Comparison of ENCODE assay signal across 1 cellular context in the genomic region with DNA sequence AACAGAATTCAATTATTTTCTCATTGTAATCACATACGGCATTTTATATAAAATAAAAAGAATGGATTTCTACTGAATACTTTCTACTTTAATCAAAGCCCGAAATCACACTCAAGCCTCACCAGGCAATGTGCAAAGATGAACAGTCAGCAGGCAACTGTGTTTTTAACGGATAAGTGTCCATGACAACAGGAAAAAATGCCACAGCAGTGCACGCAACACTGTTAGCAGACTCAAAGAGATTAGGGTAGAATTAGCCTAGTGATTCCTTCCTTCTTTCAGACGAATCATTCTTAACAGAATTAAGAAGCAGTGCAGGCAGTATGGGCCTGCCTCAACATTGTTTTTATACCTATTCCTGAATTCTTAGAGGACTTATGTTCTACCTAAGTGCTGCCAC.
TF ChIP-seq lines count a peak whose summit lies in the region.

No MANE protein-coding gene starts in this region.

TF ChIP-seq in SK-N-SH, 30 proteins besides CTCF, POLR2A, EP300 and RAD21 (continued from another document):
- TF ChIP-seq, protein P1, sequence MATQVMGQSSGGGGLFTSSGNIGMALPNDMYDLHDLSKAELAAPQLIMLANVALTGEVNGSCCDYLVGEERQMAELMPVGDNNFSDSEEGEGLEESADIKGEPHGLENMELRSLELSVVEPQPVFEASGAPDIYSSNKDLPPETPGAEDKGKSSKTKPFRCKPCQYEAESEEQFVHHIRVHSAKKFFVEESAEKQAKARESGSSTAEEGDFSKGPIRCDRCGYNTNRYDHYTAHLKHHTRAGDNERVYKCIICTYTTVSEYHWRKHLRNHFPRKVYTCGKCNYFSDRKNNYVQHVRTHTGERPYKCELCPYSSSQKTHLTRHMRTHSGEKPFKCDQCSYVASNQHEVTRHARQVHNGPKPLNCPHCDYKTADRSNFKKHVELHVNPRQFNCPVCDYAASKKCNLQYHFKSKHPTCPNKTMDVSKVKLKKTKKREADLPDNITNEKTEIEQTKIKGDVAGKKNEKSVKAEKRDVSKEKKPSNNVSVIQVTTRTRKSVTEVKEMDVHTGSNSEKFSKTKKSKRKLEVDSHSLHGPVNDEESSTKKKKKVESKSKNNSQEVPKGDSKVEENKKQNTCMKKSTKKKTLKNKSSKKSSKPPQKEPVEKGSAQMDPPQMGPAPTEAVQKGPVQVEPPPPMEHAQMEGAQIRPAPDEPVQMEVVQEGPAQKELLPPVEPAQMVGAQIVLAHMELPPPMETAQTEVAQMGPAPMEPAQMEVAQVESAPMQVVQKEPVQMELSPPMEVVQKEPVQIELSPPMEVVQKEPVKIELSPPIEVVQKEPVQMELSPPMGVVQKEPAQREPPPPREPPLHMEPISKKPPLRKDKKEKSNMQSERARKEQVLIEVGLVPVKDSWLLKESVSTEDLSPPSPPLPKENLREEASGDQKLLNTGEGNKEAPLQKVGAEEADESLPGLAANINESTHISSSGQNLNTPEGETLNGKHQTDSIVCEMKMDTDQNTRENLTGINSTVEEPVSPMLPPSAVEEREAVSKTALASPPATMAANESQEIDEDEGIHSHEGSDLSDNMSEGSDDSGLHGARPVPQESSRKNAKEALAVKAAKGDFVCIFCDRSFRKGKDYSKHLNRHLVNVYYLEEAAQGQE (IDR thresholded peaks at IDR 0.05; ENCODE audit: low read depth, low read length): no peak
- TF ChIP-seq, protein P2, sequence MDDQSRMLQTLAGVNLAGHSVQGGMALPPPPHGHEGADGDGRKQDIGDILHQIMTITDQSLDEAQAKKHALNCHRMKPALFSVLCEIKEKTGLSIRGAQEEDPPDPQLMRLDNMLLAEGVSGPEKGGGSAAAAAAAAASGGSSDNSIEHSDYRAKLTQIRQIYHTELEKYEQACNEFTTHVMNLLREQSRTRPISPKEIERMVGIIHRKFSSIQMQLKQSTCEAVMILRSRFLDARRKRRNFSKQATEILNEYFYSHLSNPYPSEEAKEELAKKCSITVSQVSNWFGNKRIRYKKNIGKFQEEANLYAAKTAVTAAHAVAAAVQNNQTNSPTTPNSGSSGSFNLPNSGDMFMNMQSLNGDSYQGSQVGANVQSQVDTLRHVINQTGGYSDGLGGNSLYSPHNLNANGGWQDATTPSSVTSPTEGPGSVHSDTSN (IDR thresholded peaks at IDR 0.05): no peak
- TF ChIP-seq ELF1 (IDR thresholded peaks at IDR 0.05) (no peak), TEAD4 (IDR thresholded peaks at IDR 0.05; ENCODE audit: borderline replicate concordance, insufficient read depth) (no peak), FOXJ3 (CRISPR knock-in tag; IDR thresholded peaks at IDR 0.05) (no peak), JUND (IDR thresholded peaks at IDR 0.05) (no peak), RCOR1 (IDR thresholded peaks at IDR 0.05; ENCODE audit: low read length) (no peak), MXI1 (IDR thresholded peaks at IDR 0.05; ENCODE audit: low read depth, low read length) (no peak)
- TF ChIP-seq, protein P3, sequence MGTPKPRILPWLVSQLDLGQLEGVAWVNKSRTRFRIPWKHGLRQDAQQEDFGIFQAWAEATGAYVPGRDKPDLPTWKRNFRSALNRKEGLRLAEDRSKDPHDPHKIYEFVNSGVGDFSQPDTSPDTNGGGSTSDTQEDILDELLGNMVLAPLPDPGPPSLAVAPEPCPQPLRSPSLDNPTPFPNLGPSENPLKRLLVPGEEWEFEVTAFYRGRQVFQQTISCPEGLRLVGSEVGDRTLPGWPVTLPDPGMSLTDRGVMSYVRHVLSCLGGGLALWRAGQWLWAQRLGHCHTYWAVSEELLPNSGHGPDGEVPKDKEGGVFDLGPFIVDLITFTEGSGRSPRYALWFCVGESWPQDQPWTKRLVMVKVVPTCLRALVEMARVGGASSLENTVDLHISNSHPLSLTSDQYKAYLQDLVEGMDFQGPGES (IDR thresholded peaks at IDR 0.05; ENCODE audit: low read depth, low read length): no peak
